In genomic region chr2:206555721-206556120, GRCh38 we compare ENCODE assay signal across 22 cellular contexts.
"Had no signal": no experiment of that assay in that cellular context is flagged by ENCODE, and none has a peak within 500 bp of the region (broad histone marks: within the 10 kb centered on the region; RNA-seq: fewer than 3 reads in every experiment).

No MANE protein-coding gene starts in this region.

- H3K27me3 ChIP-seq: ascending aorta, breast epithelium, colonic mucosa, dorsolateral prefrontal cortex, upper lobe of left lung had no signal

- H3K27ac ChIP-seq: ascending aorta, breast epithelium, colonic mucosa, dorsolateral prefrontal cortex, spleen, upper lobe of left lung had no signal

- H3K4me1 Mint-ChIP-seq: activated B cell treated with CpG ODN at 0.5 μM for 24 hours; central memory CD8-positive, alpha-beta T cell; nephron had no signal

- H3K4me3 Mint-ChIP-seq: activated B cell treated with CpG ODN at 0.5 μM for 24 hours; activated CD4-positive, alpha-beta T cell treated with anti-CD3 and anti-CD28 coated beads for 36 hours; activated naive CD4-positive, alpha-beta T cell treated with anti-CD3 and anti-CD28 coated beads for 36 hours; activated naive CD8-positive, alpha-beta T cell treated with anti-CD3 and anti-CD28 coated beads for 36 hours; activated T-helper 1 cell treated with anti-CD3 and anti-CD28 coated beads, Interleukin-12 subunit alpha, Interleukin-12 subunit beta, Interleukin-2, Interleukin-4 antibody, amounts not matched to agents 30 ng/mL and 10 ng/mL and 1 ng/mL, durations not matched to agents 14 hours and 24 hours and 36 hours; central memory CD8-positive, alpha-beta T cell; nephron; stimulated activated naive CD8-positive, alpha-beta T cell treated with anti-CD3 and anti-CD28 coated beads, Interleukin-15, Interleukin-2, amounts not matched to agents 100 ng/mL and 50 ng/mL, for 24 hours; T-helper 2 cell treated with Interferon-gamma antibody and Interleukin-4, amounts not matched to agents 5 μg/mL and 100 μg/mL, for 36 hours had no signal

- H3K9me3 Mint-ChIP-seq: activated B cell treated with CpG ODN at 0.5 μM for 24 hours; activated naive CD4-positive, alpha-beta T cell treated with anti-CD3 and anti-CD28 coated beads for 36 hours; activated naive CD8-positive, alpha-beta T cell treated with anti-CD3 and anti-CD28 coated beads for 36 hours; activated T-helper 1 cell treated with anti-CD3 and anti-CD28 coated beads, Interleukin-12 subunit alpha, Interleukin-12 subunit beta, Interleukin-2, Interleukin-4 antibody, amounts not matched to agents 30 ng/mL and 10 ng/mL and 1 ng/mL, durations not matched to agents 14 hours and 24 hours and 36 hours; central memory CD8-positive, alpha-beta T cell; nephron; stimulated activated naive CD8-positive, alpha-beta T cell treated with anti-CD3 and anti-CD28 coated beads, Interleukin-15, Interleukin-2, amounts not matched to agents 100 ng/mL and 50 ng/mL, for 24 hours; T-helper 2 cell treated with Interferon-gamma antibody and Interleukin-4, amounts not matched to agents 5 μg/mL and 100 μg/mL, for 36 hours had no signal

- H3K4me1 ChIP-seq: ascending aorta, breast epithelium, colonic mucosa, spleen, upper lobe of left lung had no signal

- H3K36me3 ChIP-seq: ascending aorta, breast epithelium, colonic mucosa, spleen, upper lobe of left lung had no signal

- H3K36me3 Mint-ChIP-seq: activated naive CD8-positive, alpha-beta T cell treated with anti-CD3 and anti-CD28 coated beads for 36 hours had no signal

- H3K27me3 Mint-ChIP-seq: activated B cell treated with CpG ODN at 0.5 μM for 24 hours; activated CD4-positive, alpha-beta T cell treated with anti-CD3 and anti-CD28 coated beads for 36 hours; activated naive CD8-positive, alpha-beta T cell treated with anti-CD3 and anti-CD28 coated beads for 36 hours had no signal

- H3K4me3 ChIP-seq: ascending aorta, breast epithelium, colonic mucosa, dorsolateral prefrontal cortex, spleen, upper lobe of left lung had no signal

- DNase-seq: activated B cell treated with CpG ODN at 0.5 μM for 24 hours; activated CD4-positive, alpha-beta T cell treated with anti-CD3 and anti-CD28 coated beads for 36 hours; activated CD8-positive, alpha-beta memory T cell treated with anti-CD3 and anti-CD28 coated beads for 24 hours; activated effector memory CD4-positive, alpha-beta T cell treated with anti-CD3 and anti-CD28 coated beads, Interleukin-2, amount 50 U/mL, for 16 hours; activated naive CD4-positive, alpha-beta T cell treated with anti-CD3 and anti-CD28 coated beads for 36 hours; activated naive CD8-positive, alpha-beta T cell treated with anti-CD3 and anti-CD28 coated beads for 36 hours; colonic mucosa; dorsolateral prefrontal cortex; effector memory CD4-positive, alpha-beta T cell; kidney; left colon; posterior cingulate gyrus; right cardiac atrium; spleen; upper lobe of left lung had no signal

- H3K9me3 ChIP-seq: ascending aorta, breast epithelium, colonic mucosa, spleen, upper lobe of left lung had no signal

- H3K27ac Mint-ChIP-seq: activated B cell treated with CpG ODN at 0.5 μM for 24 hours; activated CD4-positive, alpha-beta T cell treated with anti-CD3 and anti-CD28 coated beads for 36 hours; activated naive CD4-positive, alpha-beta T cell treated with anti-CD3 and anti-CD28 coated beads for 36 hours; activated naive CD8-positive, alpha-beta T cell treated with anti-CD3 and anti-CD28 coated beads for 36 hours; activated T-helper 1 cell treated with anti-CD3 and anti-CD28 coated beads, Interleukin-12 subunit alpha, Interleukin-12 subunit beta, Interleukin-2, Interleukin-4 antibody, amounts not matched to agents 30 ng/mL and 10 ng/mL and 1 ng/mL, durations not matched to agents 14 hours and 24 hours and 36 hours; nephron; stimulated activated naive CD8-positive, alpha-beta T cell treated with anti-CD3 and anti-CD28 coated beads, Interleukin-15, Interleukin-2, amounts not matched to agents 100 ng/mL and 50 ng/mL, for 24 hours; T-helper 2 cell treated with Interferon-gamma antibody and Interleukin-4, amounts not matched to agents 5 μg/mL and 100 μg/mL, for 36 hours had no signal
